ENCODE assay signal across 16 cellular contexts in genomic region chr14:93974299-93974698, GRCh38. TPM values are rescaled to one million over a fixed set of nuclear protein-coding genes. Genes with fewer than 3 reads are reported as not detected.
DNase-seq lines count a peak whose midpoint lies in the region; ATAC-seq and TF ChIP-seq lines count a peak whose summit lies in the region.
"Had no signal": no experiment of that assay in that cellular context is flagged by ENCODE, and none has a peak within 500 bp of the region (broad histone marks: within the 10 kb centered on the region; RNA-seq: fewer than 3 reads in every experiment).

No MANE protein-coding gene starts in this region.

- no peaks in the 10 kb centered on the region for H3K9me3 Mint-ChIP-seq in GM23338

- H3K9ac ChIP-seq in rectal smooth muscle tissue (ENCODE audit: low read length): peak overlapping the region; percentile 17

- peak overlapping the region; percentile 59; the same call in 1 of the 2 replicates for H2AFZ ChIP-seq in GM23338

- DNase-seq in NCI-H1694 treated with DMSO at 0.1 percent for 48 hours (lab: John Stamatoyannopoulos, UW) (peak; percentile 37), NCI-H1694 (lab: John Stamatoyannopoulos, UW) (no peak), GM23338 (ENCODE audit: low spot score) (no peak), NCI-H446 (lab: John Stamatoyannopoulos, UW) (no peak)
- DNase-seq: cerebellar nuclear complex, NCI-H187, NCI-H526, T1000 had no signal

- H3K79me2 ChIP-seq in GM23338 (replicated peaks; ENCODE audit: insufficient read depth): no peaks in the 10 kb centered on the region

- H3K36me3 Mint-ChIP-seq in GM23338 (ENCODE audit: low read depth): no peaks in the 10 kb centered on the region

- no peak overlapping the region for H3K27ac ChIP-seq in GM23338 (ENCODE audit: low read depth)
- peak overlapping the region; percentile 40 to 64 for H3K27ac ChIP-seq in esophagus (ENCODE audit: low read depth in 2 of 2, low read length in 1 of 2)
- H3K27ac ChIP-seq in rectal smooth muscle tissue (ENCODE audit: low read depth, low read length): peak overlapping the region; percentile 92

- H3K4me1 ChIP-seq in GM23338 (ENCODE audit: insufficient read depth) (no peaks in the 10 kb centered on the region; the same call in 1 of the 2 replicates), esophagus (ENCODE audit: control insufficient read depth in 2 of 2, insufficient read depth in 2 of 2, low read length in 1 of 2) (peaks cover 3 to 4% of the 10 kb centered on the region in 2 donors), rectal smooth muscle tissue (ENCODE audit: control insufficient read depth, insufficient read depth, low read length) (peaks cover 35% of the 10 kb centered on the region)
- H3K4me1 ChIP-seq: prostate gland had no signal

- H3K4me3 Mint-ChIP-seq in GM23338: no peak overlapping the region

- ATAC-seq in GM23338: no peak
- ATAC-seq in GM19023 (IDR thresholded peaks at IDR 0.05; ENCODE audit: unreplicated experiment): no peak
- no peak for ATAC-seq in GM21786 (IDR thresholded peaks at IDR 0.05; ENCODE audit: unreplicated experiment)

- no peaks in the 10 kb centered on the region for H3K27me3 ChIP-seq in GM23338 (ENCODE audit: insufficient read depth)
- no peaks in the 10 kb centered on the region for H3K27me3 ChIP-seq in esophagus (ENCODE audit: control insufficient read depth in 1 of 2, insufficient read depth in 2 of 2, low read length in 2 of 2)
- no peaks in the 10 kb centered on the region for H3K27me3 ChIP-seq in rectal smooth muscle tissue (ENCODE audit: control insufficient read depth, insufficient read depth, low read length)

- no peak overlapping the region for H3K27ac Mint-ChIP-seq in GM23338

- H4K20me1 ChIP-seq in GM23338 (replicated peaks; ENCODE audit: insufficient read depth): no peaks in the 10 kb centered on the region

- H3K9me3 ChIP-seq in esophagus (ENCODE audit: control insufficient read depth in 2 of 2, insufficient read depth in 1 of 2, low read depth in 1 of 2, low read length in 1 of 2): peaks cover 0 to 2% of the 10 kb centered on the region in 2 donors
- H3K9me3 ChIP-seq: prostate gland had no signal

- TF ChIP-seq CTCF in GM23338 (conservative IDR thresholded peaks at IDR 0.05; ENCODE audit: low read depth in 2 of 2): no peak

- H3K4me2 ChIP-seq in GM23338: no peak overlapping the region

- no peaks in the 10 kb centered on the region for H3F3A ChIP-seq in GM23338 (replicated peaks; ENCODE audit: low read depth)

- H3K4me1 Mint-ChIP-seq in GM23338: peaks cover 12% of the 10 kb centered on the region

- H3K4me3 ChIP-seq in GM23338: no peak overlapping the region
- peak overlapping the region in 1 of 2 donors; percentile 33 for H3K4me3 ChIP-seq in esophagus (ENCODE audit: low read depth in 1 of 2, low read length in 2 of 2)
- H3K4me3 ChIP-seq in rectal smooth muscle tissue (ENCODE audit: low read length): peak overlapping the region; percentile 78
- H3K4me3 ChIP-seq: prostate gland had no signal

- no peaks in the 10 kb centered on the region for H3K9me2 ChIP-seq in GM23338 (ENCODE audit: insufficient read depth)

- peaks cover 9% of the 10 kb centered on the region for H3K27me3 Mint-ChIP-seq in GM23338 (ENCODE audit: insufficient read depth, low read depth, poor library complexity)

- WGBS in esophagus, 2 donors: 76 to 80% methylated on average over 6 of the region's 6 CpGs

- no peaks in the 10 kb centered on the region for H3K36me3 ChIP-seq in GM23338 (ENCODE audit: insufficient read depth)
- no peaks in the 10 kb centered on the region for H3K36me3 ChIP-seq in esophagus (ENCODE audit: control insufficient read depth in 2 of 2, insufficient read depth in 2 of 2, low read length in 1 of 2)
- H3K36me3 ChIP-seq in rectal smooth muscle tissue (ENCODE audit: control insufficient read depth, insufficient read depth, low read length): no peaks in the 10 kb centered on the region
- H3K36me3 ChIP-seq: prostate gland had no signal

TF ChIP-seq in GM23338, 12 proteins besides CTCF, POLR2A, EP300 and RAD21:
- TF ChIP-seq EZH2phosphoT487 (IDR thresholded peaks at IDR 0.05; ENCODE audit: unreplicated experiment) (no peak), POLR2AphosphoS5 (IDR thresholded peaks at IDR 0.05; ENCODE audit: low read depth) (no peak), REST (IDR thresholded peaks at IDR 0.05; ENCODE audit: unreplicated experiment) (no peak), NANOG (IDR thresholded peaks at IDR 0.05; ENCODE audit: borderline replicate concordance) (no peak), STAT1 (IDR thresholded peaks at IDR 0.05; ENCODE audit: unreplicated experiment) (no peak), CREB1 (CRISPR knock-in tag; IDR thresholded peaks at IDR 0.05; ENCODE audit: low read depth) (no peak)
- TF ChIP-seq, protein P1, sequence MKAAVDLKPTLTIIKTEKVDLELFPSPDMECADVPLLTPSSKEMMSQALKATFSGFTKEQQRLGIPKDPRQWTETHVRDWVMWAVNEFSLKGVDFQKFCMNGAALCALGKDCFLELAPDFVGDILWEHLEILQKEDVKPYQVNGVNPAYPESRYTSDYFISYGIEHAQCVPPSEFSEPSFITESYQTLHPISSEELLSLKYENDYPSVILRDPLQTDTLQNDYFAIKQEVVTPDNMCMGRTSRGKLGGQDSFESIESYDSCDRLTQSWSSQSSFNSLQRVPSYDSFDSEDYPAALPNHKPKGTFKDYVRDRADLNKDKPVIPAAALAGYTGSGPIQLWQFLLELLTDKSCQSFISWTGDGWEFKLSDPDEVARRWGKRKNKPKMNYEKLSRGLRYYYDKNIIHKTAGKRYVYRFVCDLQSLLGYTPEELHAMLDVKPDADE (IDR thresholded peaks at IDR 0.05): no peak

RNA-seq across cellular contexts. Expression of gene ASB2, which starts 2.1 kb away (rescaled TPM):
- total RNA-seq in GM23338 (2014; rRNA removed; shearing (Covaris generic)): 1.2 and 2.3 TPM in 2 replicates
- polyA plus RNA-seq in GM23338 (2016; fragmentation: Nextera tagmentation; extraction: Ambion mirVana): 1.5 and 1.7 TPM in 2 replicates
- 1 to 10 TPM; 4.5 to 4.7 TPM for polyA plus RNA-seq in esophagus
- total RNA-seq: A172, endothelial cell of umbilical vein had no signal
- polyA plus RNA-seq: endothelial cell of umbilical vein had no signal

RNA-seq across cellular contexts. Expression of gene CCDC197, which starts 22.8 kb away (rescaled TPM):
- total RNA-seq in GM23338 (2014; rRNA removed; shearing (Covaris generic)): not detected in 2 replicates
- not detected in 2 replicates for polyA plus RNA-seq in GM23338 (2016; fragmentation: Nextera tagmentation; extraction: Ambion mirVana)
- not detected for polyA plus RNA-seq in esophagus
- total RNA-seq: A172, endothelial cell of umbilical vein, prostate gland, urinary bladder had no signal
- polyA plus RNA-seq: endothelial cell of umbilical vein, urinary bladder had no signal

RNA-seq across cellular contexts. Expression of gene FAM181A, which starts 47.2 kb away (rescaled TPM):
- not detected in 2 replicates for total RNA-seq in GM23338 (2014; rRNA removed; shearing (Covaris generic))
- polyA plus RNA-seq in GM23338 (2016; fragmentation: Nextera tagmentation; extraction: Ambion mirVana) (not detected in 2 replicates), esophagus (not detected)
- total RNA-seq: A172, endothelial cell of umbilical vein, urinary bladder had no signal
- polyA plus RNA-seq: endothelial cell of umbilical vein, urinary bladder had no signal

RNA-seq across cellular contexts. Expression of gene OTUB2, which starts 51.8 kb away (rescaled TPM):
- 4.1 and 4.4 TPM in 2 replicates for total RNA-seq in GM23338 (2014; rRNA removed; shearing (Covaris generic))
- polyA plus RNA-seq in GM23338 (2016; fragmentation: Nextera tagmentation; extraction: Ambion mirVana): 1.9 and 2.1 TPM in 2 replicates
- 1 to 10 TPM; 2.3 to 3.9 TPM for polyA plus RNA-seq in esophagus
